16 cellular contexts compared by ENCODE assay signal in genomic region chr2:192696857-192697256, GRCh38.
"Had no signal": no experiment of that assay in that cellular context is flagged by ENCODE, and none has a peak within 500 bp of the region (broad histone marks: within the 10 kb centered on the region; RNA-seq: fewer than 3 reads in every experiment).

No MANE protein-coding gene starts in this region.

- H3K27ac ChIP-seq: adrenal gland, ascending aorta, prostate gland, uterus had no signal

- H3K4me1 ChIP-seq: adrenal gland, ascending aorta, prostate gland, uterus had no signal

- H3K4me3 ChIP-seq: adrenal gland, ascending aorta, prostate gland, uterus had no signal

- ATAC-seq: activated CD8-positive, alpha-beta T cell treated with anti-CD3 and anti-CD28 coated beads, Interleukin-2, amount 10 ng/mL, durations not matched to agents 7 days and 5 days; activated naive CD4-positive, alpha-beta T cell treated with anti-CD3 and anti-CD28 coated beads, Interleukin-2, amount 50 U/mL, for 72 hours; effector memory CD8-positive, alpha-beta T cell; esophagus mucosa; natural killer cell treated with Interleukin-12 subunit alpha and Interleukin-12 subunit beta and Interleukin-15 and Interleukin-18, amount 100 ng/mL, for 72 hours; stimulated activated naive B cell treated with anti-CD40 and anti-IgM and Interleukin-4, amounts not matched to agents 10 μg/mL and 1 μg/mL and 100 μg/mL, for 72 hours had no signal

- H3K36me3 ChIP-seq: adrenal gland, ascending aorta, prostate gland, uterus had no signal

- DNase-seq: activated CD4-positive, alpha-beta T cell treated with anti-CD3 and anti-CD28 coated beads for 1 hour; activated CD4-positive, alpha-beta T cell treated with anti-CD3 and anti-CD28 coated beads, Interleukin-2, amount 50 U/mL, for 1 hour; activated CD8-positive, alpha-beta T cell treated with anti-CD3 and anti-CD28 coated beads, Interleukin-2, amount 10 ng/mL, durations not matched to agents 7 days and 5 days; adrenal gland; central memory CD4-positive, alpha-beta T cell; effector memory CD8-positive, alpha-beta T cell; stimulated activated CD4-positive, alpha-beta T cell treated with anti-CD3 and anti-CD28 coated beads, Interleukin-2, amount 100 ng/mL, for 48 hours; stimulated activated CD8-positive, alpha-beta memory T cell treated with anti-CD3 and anti-CD28 coated beads, Interleukin-4, amount 100 ng/mL, for 48 hours; stimulated activated naive B cell treated with anti-CD40 and anti-IgM and Interleukin-4, amounts not matched to agents 10 μg/mL and 1 μg/mL and 100 μg/mL, for 72 hours; trophoblast cell; uterus had no signal

- H3K9me3 ChIP-seq: adrenal gland, ascending aorta, prostate gland, uterus had no signal

- H3K27me3 ChIP-seq: adrenal gland, ascending aorta, uterus had no signal
